In the genomic region with DNA sequence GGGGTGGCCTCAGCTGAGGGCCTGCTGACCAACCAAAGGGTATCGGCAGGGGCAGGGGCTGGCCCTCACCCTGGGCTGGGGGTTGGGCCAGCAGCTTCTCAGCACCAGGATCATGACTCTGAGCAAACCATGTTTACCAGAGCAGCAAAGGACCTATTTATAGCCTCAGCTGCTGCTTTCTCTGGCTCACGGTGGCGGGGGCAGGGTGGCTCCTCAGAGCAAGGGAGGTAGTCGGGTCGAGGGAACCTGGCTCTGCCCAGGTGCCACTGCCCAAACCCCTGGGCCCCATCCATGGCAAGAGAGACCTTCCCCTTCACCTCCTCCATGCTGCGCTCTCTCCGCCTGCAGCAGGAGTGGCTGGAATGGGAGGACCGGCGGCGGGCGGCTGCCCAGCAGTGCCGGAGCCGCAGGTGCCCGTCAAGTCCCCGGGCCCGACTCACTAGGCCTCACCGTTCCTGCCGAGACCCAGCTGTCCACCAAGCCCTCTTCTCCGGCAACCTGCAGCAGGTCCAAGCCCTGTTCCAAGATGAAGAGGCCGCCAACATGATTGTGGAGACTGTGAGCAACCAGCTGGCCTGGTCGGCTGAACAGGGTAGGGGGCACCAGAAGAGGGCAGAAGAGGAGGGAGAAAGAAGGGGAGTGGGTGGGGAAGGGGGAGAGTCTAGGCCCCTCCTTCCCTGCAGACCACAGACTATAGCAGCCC, we compare ENCODE assay signal across 10 cellular contexts. TPM values are rescaled to one million over a fixed set of nuclear protein-coding genes. Genes with fewer than 3 reads are reported as not detected.
DNase-seq lines count a peak whose midpoint lies in the region; ATAC-seq, FAIRE-seq and TF ChIP-seq lines count a peak whose summit lies in the region.
"Had no signal": no experiment of that assay in that cellular context is flagged by ENCODE, and none has a peak within 500 bp of the region (broad histone marks: within the 10 kb centered on the region; RNA-seq: fewer than 3 reads in every experiment).

A gene with protein sequence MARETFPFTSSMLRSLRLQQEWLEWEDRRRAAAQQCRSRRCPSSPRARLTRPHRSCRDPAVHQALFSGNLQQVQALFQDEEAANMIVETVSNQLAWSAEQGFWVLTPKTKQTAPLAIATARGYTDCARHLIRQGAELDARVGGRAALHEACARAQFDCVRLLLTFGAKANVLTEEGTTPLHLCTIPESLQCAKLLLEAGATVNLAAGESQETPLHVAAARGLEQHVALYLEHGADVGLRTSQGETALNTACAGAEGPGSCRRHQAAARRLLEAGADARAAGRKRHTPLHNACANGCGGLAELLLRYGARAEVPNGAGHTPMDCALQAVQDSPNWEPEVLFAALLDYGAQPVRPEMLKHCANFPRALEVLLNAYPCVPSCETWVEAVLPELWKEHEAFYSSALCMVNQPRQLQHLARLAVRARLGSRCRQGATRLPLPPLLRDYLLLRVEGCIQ (plus strand): TSS at position 206 of the 703 bp plus-strand sequence. CDS start 86 bp downstream, at position 292.

- TF ChIP-seq RAD21 in HepG2 (CRISPR knock-in tag; IDR thresholded peaks at IDR 0.05) = no peak

- H3K4me3 ChIP-seq in HepG2 (replicated peaks in 1 of 3; ENCODE audit: insufficient read depth in 1 of 3, low read depth in 2 of 3, low read length in 3 of 3) = peak within 1 kb of the TSS; percentile 42 to 70 (median 59); a peak in 5 of 6 replicates
- H3K4me3 ChIP-seq in aorta (ENCODE audit: low read length in 2 of 2) = peak within 1 kb of the TSS in 1 of 2 donors; percentile 16
- H3K4me3 ChIP-seq in Caco-2 (ENCODE audit: low read depth, low read length) = no peak within 1 kb of the TSS

- H3K27ac ChIP-seq in HepG2 (ENCODE audit: extremely low read length, insufficient read depth, low read length) = no peak within 1 kb of the TSS
- peak within 1 kb of the TSS; percentile 3 to 11 for H3K27ac ChIP-seq in aorta (ENCODE audit: low read depth in 1 of 2, low read length in 2 of 2)

- BruUV-seq in HepG2 (replicated peaks; lab: Mats Ljungman, UMichigan) = no TSS peak
- BruUV-seq in Caco-2 (replicated peaks; lab: Mats Ljungman, UMichigan) = no TSS peak

- in situ Hi-C loops in HepG2 (cut with HindIII; ENCODE audit: extremely low pct_ligation_motif_present, low pct_unique_long_range_greater_than_20kb) = loop anchor here (5.0 kb wide), 1 partner anchor 228 kb away; a partner anchor contains a TSS
- in situ Hi-C loops in KBM-7 (cut with MboI; ENCODE audit: low pct_unique_long_range_greater_than_20kb, low sequenced_read_pairs) = no loop called here

- TF ChIP-seq CTCF in HepG2 (CRISPR knock-in tag; IDR thresholded peaks at IDR 0.05) (peak; percentile 76), Caco-2 (IDR thresholded peaks at IDR 0.05; ENCODE audit: insufficient read depth in 1 of 2, low read depth in 1 of 2, low read length in 1 of 2, severe bottlenecking in 1 of 2, unreplicated experiment in 1 of 2) (peak in 1 of 2 experiments; percentile 23)

- TF ChIP-seq EP300 in HepG2 (IDR thresholded peaks at IDR 0.05; ENCODE audit: low read depth in 2 of 2, low read length in 2 of 2) (no peak), HepG2 (CRISPR knock-in tag; IDR thresholded peaks at IDR 0.05; ENCODE audit: borderline replicate concordance) (no peak)

- H3K9me3 ChIP-seq in HepG2 (ENCODE audit: low read length) (no peaks in the 10 kb centered on the region), aorta (ENCODE audit: control insufficient read depth, low read length) (no peaks in the 10 kb centered on the region), Caco-2 (no peaks in the 10 kb centered on the region)

- no peak within 1 kb of the TSS for H3K4me3 Mint-ChIP-seq in activated CD4-positive, alpha-beta T cell treated with anti-CD3 and anti-CD28 coated beads, Interleukin-2, amount 10 ng/mL, durations not matched to agents 7 days and 5 days
- H3K4me3 Mint-ChIP-seq in Caco-2 (ENCODE audit: unreplicated experiment) = no peak within 1 kb of the TSS
- H3K4me3 Mint-ChIP-seq: central memory CD8-positive, alpha-beta T cell; IgD-negative memory B cell had no signal

- no peaks in the 10 kb centered on the region for H3K79me2 ChIP-seq in HepG2 (ENCODE audit: insufficient read depth, low read length)

- H3K4me1 ChIP-seq in HepG2 (ENCODE audit: insufficient read depth, low read length) = peaks cover 41% of the 10 kb centered on the region
- no peaks in the 10 kb centered on the region for H3K4me1 ChIP-seq in aorta (ENCODE audit: control insufficient read depth in 1 of 2, insufficient read depth in 2 of 2, low read length in 2 of 2)
- peaks cover 18% of the 10 kb centered on the region for H3K4me1 ChIP-seq in Caco-2

- peaks cover 0 to 1% of the 10 kb centered on the region in 2 experiments; a peak in 1 of 5 replicates for H3K36me3 ChIP-seq in HepG2 (replicated peaks in 1 of 2; ENCODE audit: control insufficient read depth in 1 of 2, insufficient read depth in 2 of 2, low read length in 2 of 2)
- no peaks in the 10 kb centered on the region for H3K36me3 ChIP-seq in aorta (ENCODE audit: control insufficient read depth in 1 of 2, insufficient read depth in 2 of 2, low read length in 1 of 2)
- H3K36me3 ChIP-seq in Caco-2 (ENCODE audit: control insufficient read depth, insufficient read depth, low read length) = no peaks in the 10 kb centered on the region

- peak; percentile 40 for ATAC-seq in HepG2
- peak; percentile 65 for ATAC-seq in aorta (ENCODE audit: low FRiP score)
- no peak for ATAC-seq in GM21529 (IDR thresholded peaks at IDR 0.05; ENCODE audit: unreplicated experiment)

- peak within 1 kb of the TSS; percentile 29; the same call in 1 of the 2 replicates for H3K9ac ChIP-seq in HepG2 (ENCODE audit: insufficient read depth, low read depth, low read length)

- peak within 1 kb of the TSS; percentile 84 for H3K4me2 ChIP-seq in HepG2 (ENCODE audit: low read depth, low read length)

- CTCF ChIA-PET in activated CD4-positive, alpha-beta T cell treated with anti-CD3 and anti-CD28 coated beads, Interleukin-2, amount 10 ng/mL, durations not matched to agents 7 days and 5 days (lab: Charles Lee) = interaction anchor here (0.6 to 1.8 kb wide), 6 partner anchors 11 to 146 kb away, joined by 3 to 8 read pairs (median 4); a partner anchor contains a TSS
- CTCF ChIA-PET in HepG2 (lab: Yijun Ruan, JAX; ENCODE audit: low intra/inter-chr PET ratio, low total read pairs) (no interaction called here), Caco-2 (lab: Charles Lee) (interaction anchor here (0.6 to 1.6 kb wide), 3 partner anchors 14 to 96 kb away, joined by 3 to 7 read pairs (median 3); a partner anchor contains a TSS)

- no peaks in the 10 kb centered on the region for H3K27me3 ChIP-seq in HepG2 (ENCODE audit: control insufficient read depth in 1 of 2, insufficient read depth in 2 of 2, low read length in 2 of 2)
- no peaks in the 10 kb centered on the region for H3K27me3 ChIP-seq in aorta (ENCODE audit: control insufficient read depth in 1 of 2, insufficient read depth in 2 of 2, low read length in 1 of 2)
- no peaks in the 10 kb centered on the region for H3K27me3 ChIP-seq in Caco-2 (replicated peaks; ENCODE audit: control insufficient read depth, insufficient read depth, low read length)

- no peaks in the 10 kb centered on the region for H3K27me3 Mint-ChIP-seq in activated CD4-positive, alpha-beta T cell treated with anti-CD3 and anti-CD28 coated beads, Interleukin-2, amount 10 ng/mL, durations not matched to agents 7 days and 5 days
- H3K27me3 Mint-ChIP-seq in Caco-2 (ENCODE audit: insufficient read depth, unreplicated experiment) = no peaks in the 10 kb centered on the region
- H3K27me3 Mint-ChIP-seq: central memory CD8-positive, alpha-beta T cell; IgD-negative memory B cell had no signal

- FAIRE-seq in HepG2 (lab: Jason Lieb, UNC) = no peak

- H3K4me1 Mint-ChIP-seq in activated CD4-positive, alpha-beta T cell treated with anti-CD3 and anti-CD28 coated beads, Interleukin-2, amount 10 ng/mL, durations not matched to agents 7 days and 5 days = peaks cover 12% of the 10 kb centered on the region
- peaks cover 12% of the 10 kb centered on the region for H3K4me1 Mint-ChIP-seq in Caco-2 (ENCODE audit: low read depth, unreplicated experiment)

- no peaks in the 10 kb centered on the region for H4K20me1 ChIP-seq in HepG2 (ENCODE audit: insufficient read depth, low read length)

- peak within 1 kb of the TSS; percentile 64 for H3K27ac Mint-ChIP-seq in activated CD4-positive, alpha-beta T cell treated with anti-CD3 and anti-CD28 coated beads, Interleukin-2, amount 10 ng/mL, durations not matched to agents 7 days and 5 days
- H3K27ac Mint-ChIP-seq in Caco-2 (ENCODE audit: unreplicated experiment) = no peak within 1 kb of the TSS
- H3K27ac Mint-ChIP-seq: IgD-negative memory B cell had no signal

- intact Hi-C loops in HepG2 (cut with micrococcal nuclease; ENCODE audit: unreplicated experiment) (no loop called here), aorta (cut with DNase I) (loop anchor here in 1 of 2 donors (1.0 kb wide), 1 partner anchor 29 kb away; a partner anchor contains a TSS), Caco-2 (cut with micrococcal nuclease; ENCODE audit: unreplicated experiment) (no loop called here)

- no peak for DNase-seq in activated CD4-positive, alpha-beta T cell treated with anti-CD3 and anti-CD28 coated beads, Interleukin-2, amount 10 ng/mL, durations not matched to agents 7 days and 5 days
- no peak for DNase-seq in activated CD4-positive, alpha-beta T cell treated with anti-CD3 and anti-CD28 coated beads for 48 hours
- DNase-seq in cerebellum (ENCODE audit: low spot score) = peak; percentile 86
- no peak for DNase-seq in HepG2 (ENCODE audit: low spot score)
- DNase-seq in aorta = peak in 1 of 2 donors; percentile 61
- no peak for DNase-seq in Caco-2
- no peak for DNase-seq in KBM-7

- POLR2A ChIA-PET in activated CD4-positive, alpha-beta T cell treated with anti-CD3 and anti-CD28 coated beads, Interleukin-2, amount 10 ng/mL, durations not matched to agents 7 days and 5 days (lab: Charles Lee) = no interaction called here
- POLR2A ChIA-PET in HepG2 (lab: Yijun Ruan, JAX) (interaction anchor here (1.6 to 2.0 kb wide), 2 partner anchors 13 to 16 kb away, joined by 8 to 13 read pairs; a partner anchor contains a TSS), Caco-2 (lab: Charles Lee) (no interaction called here)

- H2AFZ ChIP-seq in HepG2 (ENCODE audit: low read length) = no peak within 1 kb of the TSS

- TF ChIP-seq POLR2A in HepG2 (IDR thresholded peaks at IDR 0.05; ENCODE audit: insufficient read depth in 1 of 2, low read depth in 2 of 2, low read length in 2 of 2) = no peak

- no peaks in the 10 kb centered on the region for H3K9me3 Mint-ChIP-seq in activated CD4-positive, alpha-beta T cell treated with anti-CD3 and anti-CD28 coated beads, Interleukin-2, amount 10 ng/mL, durations not matched to agents 7 days and 5 days
- no peaks in the 10 kb centered on the region for H3K9me3 Mint-ChIP-seq in Caco-2 (ENCODE audit: unreplicated experiment)
- H3K9me3 Mint-ChIP-seq: central memory CD8-positive, alpha-beta T cell; IgD-negative memory B cell had no signal

- WGBS in HepG2 (ENCODE audit: low lambda C conversion rate) = 10% methylated on average over 21 of the region's 21 CpGs
- 4 to 5% methylated on average over 21 of the region's 21 CpGs for WGBS in aorta, 2 donors

- H3K36me3 Mint-ChIP-seq in activated CD4-positive, alpha-beta T cell treated with anti-CD3 and anti-CD28 coated beads, Interleukin-2, amount 10 ng/mL, durations not matched to agents 7 days and 5 days (ENCODE audit: low read depth) = peaks cover 4% of the 10 kb centered on the region
- peaks cover 16% of the 10 kb centered on the region for H3K36me3 Mint-ChIP-seq in Caco-2 (ENCODE audit: insufficient read depth, unreplicated experiment)

RNA-seq across cellular contexts. Expression of the gene that starts here (rescaled TPM):
- under 1 TPM in 1 of 2 experiments, not detected in 1; 0.30 TPM for total RNA-seq in activated CD4-positive, alpha-beta T cell treated with anti-CD3 and anti-CD28 coated beads, Interleukin-2, amount 10 ng/mL, durations not matched to agents 7 days and 5 days
- total RNA-seq in cerebellum (not detected), HepG2 (2016; rRNA removed; fragmentation: Illumina TruSeq; extraction: Trizol) (0.07 TPM in 1 of 2 replicates, not detected in the other), aorta (1 to 10 TPM; 1.4 to 2.1 TPM), Caco-2 (2022) (0.26 TPM in 1 of 2 replicates, not detected in the other)
- total RNA-seq in HepG2 (2016; cell fraction: cytosol; rRNA removed; fragmentation: Illumina TruSeq; extraction: Trizol; ENCODE audit: low read depth) = not detected in 2 replicates
- total RNA-seq in HepG2 (2016; cell fraction: insoluble cytoplasmic fraction; rRNA removed; fragmentation: Illumina TruSeq; extraction: Trizol) = not detected in 2 replicates
- total RNA-seq in HepG2 (2016; cell fraction: membrane; rRNA removed; fragmentation: Illumina TruSeq; extraction: Trizol) = not detected in 2 replicates
- total RNA-seq in HepG2 (2016; cell fraction: nucleus; rRNA removed; fragmentation: Illumina TruSeq; extraction: Trizol) = not detected in 2 replicates
- polyA plus RNA-seq in HepG2 (2011; rRNA removed) (0.05 TPM in 1 of 2 replicates, not detected in the other), aorta (1 to 10 TPM in 1 of 2 donors, under 1 TPM in 1; 0.88 to 1.4 TPM)
- polyA plus RNA-seq in HepG2 (2011; cell fraction: cytosol; rRNA removed) = 0.04 and 0.10 TPM in 2 replicates
- 0.45 and 0.47 TPM in 2 replicates for polyA plus RNA-seq in HepG2 (2011; cell fraction: nucleus; rRNA removed)
- 0.47 and 0.64 TPM in 2 replicates for polyA plus RNA-seq in HepG2 (2012)
- polyA plus RNA-seq in HepG2 (2016; cell fraction: cytosol; fragmentation: Illumina TruSeq; extraction: Trizol; ENCODE audit: low read depth) = not detected in 2 replicates
- not detected in 2 replicates for polyA plus RNA-seq in HepG2 (2016; cell fraction: insoluble cytoplasmic fraction; fragmentation: Illumina TruSeq; extraction: Trizol; ENCODE audit: low read depth)
- not detected in 2 replicates for polyA plus RNA-seq in HepG2 (2016; cell fraction: membrane; fragmentation: Illumina TruSeq; extraction: Trizol; ENCODE audit: low read depth)
- not detected in 2 replicates for polyA plus RNA-seq in HepG2 (2016; cell fraction: nucleus; fragmentation: Illumina TruSeq; extraction: Trizol; ENCODE audit: insufficient read depth, low read depth)
- 0.09 and 0.40 TPM in 2 replicates for polyA minus RNA-seq in HepG2 (2011; rRNA and poly(A)+ RNA removed; ENCODE audit: low replicate concordance)
- not detected in 2 replicates for polyA minus RNA-seq in HepG2 (2011; cell fraction: cytosol; rRNA and poly(A)+ RNA removed)
- polyA minus RNA-seq in HepG2 (2011; cell fraction: nucleus; rRNA and poly(A)+ RNA removed) = not detected in 2 replicates
- polyA plus RNA-seq: IgD-negative memory B cell had no signal

Comparison
In these comparisons a context has a peak if more than half of its experiments do, and no peak if none do; other contexts are left out.
1. Peak in DNase-seq in cerebellum; RNA of the gene not detected or under 1 TPM.
2. Peak in ATAC-seq, H3K4me3 ChIP-seq, H3K9ac ChIP-seq and H3K4me2 ChIP-seq in HepG2; RNA of the gene not detected or under 1 TPM.